1 cellular context compared by ENCODE assay signal in genomic region chr18:9441061-9441460, GRCh38.
TF ChIP-seq lines count a peak whose summit lies in the region.

No MANE protein-coding gene starts in this region.

TF ChIP-seq in GM12878, 131 proteins besides CTCF, POLR2A, EP300 and RAD21:
- no peak for TF ChIP-seq WRNIP1 (IDR thresholded peaks at IDR 0.05; ENCODE audit: borderline replicate concordance, low read depth, low read length)
- TF ChIP-seq RUNX3 (IDR thresholded peaks at IDR 0.05; ENCODE audit: low read length) = peak; percentile 21; the same call in 1 of the 2 replicates
- peak; percentile 32; the same call in 1 of the 2 replicates for TF ChIP-seq NFIC (IDR thresholded peaks at IDR 0.05; ENCODE audit: low read depth, low read length)
- peak; percentile 89 for TF ChIP-seq MEF2A (IDR thresholded peaks at IDR 0.05; ENCODE audit: insufficient read depth, low read depth, low read length)
